In the genomic region with DNA sequence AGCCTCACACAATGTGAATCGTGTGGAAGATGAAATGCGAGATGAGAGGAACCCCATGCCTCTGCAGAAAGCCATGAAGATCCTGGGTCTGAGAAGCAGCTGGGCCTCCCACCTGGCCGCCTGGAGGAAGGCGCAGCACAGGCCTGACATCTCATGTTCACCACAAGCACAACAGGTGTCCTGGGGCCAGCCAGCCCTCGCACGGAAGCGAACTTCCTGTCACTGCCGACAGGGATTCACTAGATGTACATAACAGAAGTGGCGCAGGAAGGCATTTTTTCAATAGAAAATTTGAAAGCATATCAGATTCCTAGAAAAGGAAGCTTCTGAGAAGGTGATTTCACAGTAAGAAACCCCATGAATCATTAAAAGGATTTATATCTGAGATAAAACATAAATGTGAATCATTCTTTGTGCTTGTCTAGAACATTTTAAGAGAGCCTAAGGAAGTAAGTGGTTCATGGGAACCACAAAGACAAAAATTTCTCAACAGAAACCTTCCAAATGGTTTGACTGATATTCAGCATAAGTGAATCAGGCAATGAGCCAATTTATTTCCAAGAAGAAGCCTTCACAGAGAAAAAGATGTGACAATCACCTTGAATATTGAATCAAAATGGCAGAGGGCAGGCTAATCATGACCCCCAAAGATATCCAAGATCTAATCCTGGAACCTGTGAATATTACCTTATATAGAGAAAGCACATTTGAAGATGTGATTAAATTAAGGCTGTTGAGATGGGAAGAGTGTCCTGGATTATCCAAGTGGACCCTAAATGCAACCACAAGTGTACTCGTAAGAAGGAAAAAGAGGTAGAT, we compare ENCODE assay signal across 8 cellular contexts.
A peak's percentile ranks its signal among the peaks of the same experiment; 100 is the strongest.
DNase-seq lines count a peak whose midpoint lies in the region; ATAC-seq and TF ChIP-seq lines count a peak whose summit lies in the region.

No MANE protein-coding gene starts in this region.

- no peaks in the 10 kb centered on the region for H3K27me3 Mint-ChIP-seq in endothelial cell (ENCODE audit: unreplicated experiment)

- H3K27ac Mint-ChIP-seq in endothelial cell (ENCODE audit: unreplicated experiment): no peak overlapping the region

- WGBS in transverse colon (ENCODE audit: low coverage in 1 of 2), 2 donors: 67 to 72% methylated on average over 9 to 10 of the region's 10 CpGs

- DNase-seq in GF-D8 (lab: John Stamatoyannopoulos, UW) (peak; percentile 80), Kasumi-1 (lab: John Stamatoyannopoulos, UW) (peak; percentile 85 to 86), left kidney (ENCODE audit: low read depth, low spot score) (peak; percentile 57), transverse colon (peak; percentile 61), SIG-M5 (lab: John Stamatoyannopoulos, UW) (no peak), endothelial cell (ENCODE audit: low spot score) (no peak)
- peak; percentile 88 for DNase-seq in activated CD8-positive, alpha-beta memory T cell treated with anti-CD3 and anti-CD28 coated beads for 24 hours

- no peaks in the 10 kb centered on the region for H3K4me1 Mint-ChIP-seq in endothelial cell (ENCODE audit: unreplicated experiment)

- TF ChIP-seq POLR2A in transverse colon (IDR thresholded peaks at IDR 0.05): no peak

- no peaks in the 10 kb centered on the region for H3K36me3 ChIP-seq in transverse colon

- no peak overlapping the region for H3K4me3 ChIP-seq in transverse colon

- intact Hi-C loops in transverse colon (cut with DNase I; ENCODE audit: low total_unique reads): no loop called here

- H3K27me3 ChIP-seq in transverse colon: no peaks in the 10 kb centered on the region

- H3K9me3 ChIP-seq in transverse colon: no peaks in the 10 kb centered on the region

- no peak for TF ChIP-seq EP300 in transverse colon (IDR thresholded peaks at IDR 0.05; ENCODE audit: low read depth)

- no peaks in the 10 kb centered on the region for H3K9me3 Mint-ChIP-seq in endothelial cell (ENCODE audit: unreplicated experiment)

- H3K36me3 Mint-ChIP-seq in endothelial cell (ENCODE audit: low read depth, unreplicated experiment): no peaks in the 10 kb centered on the region

- in situ Hi-C loops in transverse colon (cut with MboI; ENCODE audit: low pct_ligation_motif_present in 1 of 4, low pct_unique_long_range_greater_than_20kb in 1 of 4, low sequenced_read_pairs in 3 of 4): loop anchor here in 2 of 4 donors (10.0 kb wide), 2 partner anchors 414 to 424 kb away; no protein-coding TSS in a partner anchor

- H3K4me1 ChIP-seq in transverse colon: no peaks in the 10 kb centered on the region

- peak; percentile 99 for ATAC-seq in GM21717 (IDR thresholded peaks at IDR 0.05; ENCODE audit: unreplicated experiment)

- no peak overlapping the region for H3K27ac ChIP-seq in transverse colon

- H3K4me3 Mint-ChIP-seq in endothelial cell (ENCODE audit: unreplicated experiment): no peak overlapping the region

- TF ChIP-seq CTCF in transverse colon (IDR thresholded peaks at IDR 0.05): no peak
- no peak for TF ChIP-seq CTCF in endothelial cell (IDR thresholded peaks at IDR 0.05; ENCODE audit: unreplicated experiment)

Comparison
In these comparisons a context has a peak if more than half of its experiments do, and no peak if none do; other contexts are left out.
1. DNase-seq: peak in GF-D8 (single experiment), Kasumi-1 (2 of 2), activated CD8-positive, alpha-beta memory T cell treated with anti-CD3 and anti-CD28 coated beads for 24 hours (single experiment), left kidney (single experiment) and transverse colon (single experiment); none in SIG-M5 (single experiment) and endothelial cell (single experiment).